8 cellular contexts compared by ENCODE assay signal in genomic region chr5:50962934-50963646, GRCh38.
DNase-seq lines count a peak whose midpoint lies in the region; ATAC-seq and TF ChIP-seq lines count a peak whose summit lies in the region.

No MANE protein-coding gene starts in this region.

- no peak overlapping the region for H4K8ac ChIP-seq in mesenchymal stem cell (ENCODE audit: low read length)

- no peak overlapping the region for H2BK12ac ChIP-seq in mesenchymal stem cell (ENCODE audit: low read length in 2 of 2)

- no peak overlapping the region for H2BK15ac ChIP-seq in mesenchymal stem cell (ENCODE audit: low read depth, poor library complexity, severe bottlenecking)

- peak overlapping the region; percentile 21 for H2AFZ ChIP-seq in mesenchymal stem cell (ENCODE audit: low read depth, low read length)

- H3K36me3 Mint-ChIP-seq in activated CD4-positive, alpha-beta memory T cell treated with anti-CD3 and anti-CD28 coated beads for 36 hours, result peaks cover 2% of the 10 kb centered on the region

- H2BK5ac ChIP-seq in mesenchymal stem cell (ENCODE audit: low read depth, low read length, poor library complexity, severe bottlenecking), result no peak overlapping the region

- peak overlapping the region; percentile 89 for H3K4me2 ChIP-seq in mesenchymal stem cell (ENCODE audit: low read length, poor library complexity, severe bottlenecking)

- H2BK120ac ChIP-seq in mesenchymal stem cell (ENCODE audit: low read depth, low read length), result no peak overlapping the region

- peaks cover 51 to 66% of the 10 kb centered on the region in 2 experiments for H3K27me3 ChIP-seq in mesenchymal stem cell (ENCODE audit: control insufficient read depth in 1 of 2, insufficient read depth in 1 of 2, low read length in 2 of 2)

- POLR2A ChIA-PET in activated CD4-positive, alpha-beta memory T cell treated with anti-CD3 and anti-CD28 coated beads for 36 hours (lab: Charles Lee), result no interaction called here

- no peaks in the 10 kb centered on the region for H3K9me3 Mint-ChIP-seq in activated CD4-positive, alpha-beta memory T cell treated with anti-CD3 and anti-CD28 coated beads for 36 hours

- H3K27me3 Mint-ChIP-seq in activated CD4-positive, alpha-beta memory T cell treated with anti-CD3 and anti-CD28 coated beads for 36 hours, result peaks cover 49% of the 10 kb centered on the region

- CTCF ChIA-PET in activated CD4-positive, alpha-beta memory T cell treated with anti-CD3 and anti-CD28 coated beads for 36 hours (lab: Charles Lee), result interaction anchor here (0.6 to 2.4 kb wide), 16 partner anchors 9 to 1725 kb away, joined by 3 to 11 read pairs (median 3); no protein-coding TSS in a partner anchor

- ATAC-seq in GM19328 (IDR thresholded peaks at IDR 0.05; ENCODE audit: unreplicated experiment) (peak; percentile 76), HG03457 (IDR thresholded peaks at IDR 0.05; ENCODE audit: unreplicated experiment) (peak; percentile 68)

- peak; percentile 99 for TF ChIP-seq CTCF in C4-2B (conservative IDR thresholded peaks at IDR 0.05)

- H3K4me1 Mint-ChIP-seq in activated CD4-positive, alpha-beta memory T cell treated with anti-CD3 and anti-CD28 coated beads for 36 hours (ENCODE audit: low read depth), result peaks cover 38% of the 10 kb centered on the region

- H3K27ac ChIP-seq in C4-2B (no peak overlapping the region), mesenchymal stem cell (ENCODE audit: low read length, poor library complexity, severe bottlenecking) (no peak overlapping the region)

- peak; percentile 27 for DNase-seq in NCI-H524 treated with DMSO at 0.1 percent for 48 hours (lab: John Stamatoyannopoulos, UW)
- DNase-seq in activated CD4-positive, alpha-beta memory T cell treated with anti-CD3 and anti-CD28 coated beads for 36 hours, result peak; percentile 80
- DNase-seq in effector CD4-positive, alpha-beta T cell, result peak; percentile 31
- DNase-seq in mesenchymal stem cell, result peak; percentile 62
- peak; percentile 21 for DNase-seq in stimulated activated CD8-positive, alpha-beta memory T cell treated with anti-CD3 and anti-CD28 coated beads, Interleukin-15, amount 100 ng/mL, for 1 hour (ENCODE audit: low read depth)

- WGBS in mesenchymal stem cell, result 2% methylated on average over 35 of the region's 38 CpGs

- peak overlapping the region; percentile 75 for H3K4me3 Mint-ChIP-seq in activated CD4-positive, alpha-beta memory T cell treated with anti-CD3 and anti-CD28 coated beads for 36 hours

- no peak overlapping the region for H3K18ac ChIP-seq in mesenchymal stem cell (ENCODE audit: low read depth in 1 of 2, low read length in 2 of 2)

- H2AK5ac ChIP-seq in mesenchymal stem cell (ENCODE audit: low read length, severe bottlenecking), result no peak overlapping the region

- H3K23ac ChIP-seq in mesenchymal stem cell (ENCODE audit: low read length in 2 of 2), result no peak overlapping the region

- no peaks in the 10 kb centered on the region for H3K36me3 ChIP-seq in mesenchymal stem cell (ENCODE audit: control insufficient read depth in 1 of 2, insufficient read depth in 2 of 2, low read depth in 1 of 2, low read length in 2 of 2)

- H3K9ac ChIP-seq in mesenchymal stem cell (ENCODE audit: low read length), result peak overlapping the region; percentile 70

- H4K91ac ChIP-seq in mesenchymal stem cell (ENCODE audit: low read length), result no peak overlapping the region

- intact Hi-C loops in activated CD4-positive, alpha-beta memory T cell treated with anti-CD3 and anti-CD28 coated beads for 36 hours (cut with micrococcal nuclease), result loop anchor here (5.0 to 10.0 kb wide), 2 partner anchors 1394 to 1602 kb away; no protein-coding TSS in a partner anchor

- no peak overlapping the region for H3K4ac ChIP-seq in mesenchymal stem cell (ENCODE audit: low read depth in 1 of 2, low read length in 2 of 2)

- H3K27ac Mint-ChIP-seq in activated CD4-positive, alpha-beta memory T cell treated with anti-CD3 and anti-CD28 coated beads for 36 hours, result no peak overlapping the region

- no peak overlapping the region for H3K14ac ChIP-seq in mesenchymal stem cell (ENCODE audit: low read length in 2 of 2)

- H3K4me3 ChIP-seq in mesenchymal stem cell (ENCODE audit: insufficient read depth in 1 of 2, low read depth in 1 of 2, low read length in 2 of 2), result peak overlapping the region in 1 of 2 experiments; percentile 81

- H3K79me1 ChIP-seq in mesenchymal stem cell (replicated peaks; ENCODE audit: low read length, poor library complexity, severe bottlenecking), result no peaks in the 10 kb centered on the region

- no peaks in the 10 kb centered on the region for H3K9me3 ChIP-seq in mesenchymal stem cell (ENCODE audit: control insufficient read depth, low read length)

- peaks cover 12% of the 10 kb centered on the region for H3K4me1 ChIP-seq in mesenchymal stem cell (ENCODE audit: control insufficient read depth, insufficient read depth, low read depth, low read length)

Comparison
In these comparisons a context has a peak if more than half of its experiments do, and no peak if none do; other contexts are left out.
1. DNase-seq: peak in every context shown above with its lines; median percentile 80 in activated CD4-positive, alpha-beta memory T cell treated with anti-CD3 and anti-CD28 coated beads for 36 hours; 62 in mesenchymal stem cell; 31 in effector CD4-positive, alpha-beta T cell; 27 in NCI-H524 treated with DMSO at 0.1 percent for 48 hours; 21 in stimulated activated CD8-positive, alpha-beta memory T cell treated with anti-CD3 and anti-CD28 coated beads, Interleukin-15, amount 100 ng/mL, for 1 hour.